Comparison of ENCODE assay signal across 1 cellular context in the genomic region with DNA sequence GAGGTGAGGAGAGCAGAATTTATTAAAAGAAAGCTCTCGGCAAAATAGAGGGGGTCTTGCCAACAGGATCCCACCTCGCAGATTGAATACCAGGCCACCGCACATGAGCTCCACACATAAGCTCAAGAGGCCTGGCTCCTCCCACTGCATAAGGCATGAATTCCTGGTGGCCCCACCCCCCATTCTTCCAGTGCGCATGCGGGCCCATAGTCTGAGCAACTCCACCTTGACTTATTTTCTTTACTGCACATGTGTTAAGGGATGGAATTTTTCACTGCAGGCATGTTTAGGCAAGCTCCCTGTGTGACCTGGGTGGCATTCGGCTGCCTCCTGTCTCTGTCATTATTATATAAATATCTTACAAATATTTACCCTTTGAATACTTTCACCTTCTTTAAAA.
TF ChIP-seq lines count a peak whose summit lies in the region.

No MANE protein-coding gene starts in this region.

TF ChIP-seq in K562, 482 proteins besides CTCF, POLR2A, EP300 and RAD21:
- TF ChIP-seq, protein P1, sequence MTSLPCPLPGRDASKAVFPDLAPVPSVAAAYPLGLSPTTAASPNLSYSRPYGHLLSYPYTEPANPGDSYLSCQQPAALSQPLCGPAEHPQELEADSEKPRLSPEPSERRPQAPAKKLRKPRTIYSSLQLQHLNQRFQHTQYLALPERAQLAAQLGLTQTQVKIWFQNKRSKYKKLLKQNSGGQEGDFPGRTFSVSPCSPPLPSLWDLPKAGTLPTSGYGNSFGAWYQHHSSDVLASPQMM (CRISPR knock-in tag; IDR thresholded peaks at IDR 0.05) = no peak
- TF ChIP-seq NRF1 (conservative IDR thresholded peaks at IDR 0.05 in 1 of 2, IDR thresholded peaks at IDR 0.05 in 1 of 2) = peak; percentile 19 to 26; a peak in 1 of 4 replicates
